In the genomic region with DNA sequence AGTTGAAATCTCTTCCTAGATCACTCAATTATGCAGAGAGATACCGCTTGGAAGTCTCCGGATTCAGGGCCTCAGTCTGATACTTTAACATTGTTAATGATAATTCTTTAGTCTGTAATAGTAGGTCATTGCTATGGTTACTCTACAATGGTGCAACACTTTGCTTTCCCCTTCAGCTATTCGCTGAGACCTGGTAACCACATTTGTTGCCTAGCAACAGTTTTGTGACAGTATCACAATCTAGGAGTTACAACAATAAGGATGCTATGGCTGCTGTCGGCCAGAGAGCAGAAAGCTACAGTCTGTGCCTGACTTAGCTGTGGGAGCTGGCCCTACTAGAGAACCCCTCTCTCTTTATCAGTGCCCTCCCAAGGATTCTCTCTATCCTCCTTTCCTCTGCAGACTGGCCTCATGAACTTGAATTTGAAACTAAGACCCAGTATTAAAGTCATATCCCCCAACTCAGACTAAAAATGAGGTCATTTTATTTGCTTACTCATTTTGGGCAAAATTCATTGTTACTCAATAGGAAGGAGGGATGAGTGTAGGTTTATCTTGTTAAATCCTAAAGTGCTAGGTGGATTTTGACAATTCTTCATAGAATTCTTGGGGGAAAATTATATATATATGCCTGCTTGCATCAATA, we compare ENCODE assay signal across 8 cellular contexts. TPM values are rescaled to one million over a fixed set of nuclear protein-coding genes. Genes with fewer than 3 reads are reported as not detected.
DNase-seq lines count a peak whose midpoint lies in the region; ATAC-seq and TF ChIP-seq lines count a peak whose summit lies in the region.

No MANE protein-coding gene starts in this region.

- no peaks in the 10 kb centered on the region for H3K9me3 ChIP-seq in GM23248 (ENCODE audit: low read depth)

- H3K9me2 ChIP-seq in GM23248 (ENCODE audit: insufficient read depth) = no peaks in the 10 kb centered on the region

- H3K4me2 ChIP-seq in GM23248 (ENCODE audit: unreplicated experiment) = no peak overlapping the region
- no peak overlapping the region for H3K4me2 ChIP-seq in mesendoderm (ENCODE audit: low read length)

- H3K27ac ChIP-seq in GM23248 (peak overlapping the region; percentile 51), mesendoderm (ENCODE audit: low read depth, low read length) (no peak overlapping the region)

- no peak overlapping the region for H3K18ac ChIP-seq in mesendoderm (ENCODE audit: low read length)

- H3K27me3 ChIP-seq in GM23248 (replicated peaks; ENCODE audit: insufficient read depth) (no peaks in the 10 kb centered on the region), mesendoderm (ENCODE audit: insufficient read depth, low read length, poor library complexity) (peaks cover 2% of the 10 kb centered on the region)

- no peak overlapping the region for H2AK5ac ChIP-seq in mesendoderm (ENCODE audit: low read length)

- no peak overlapping the region for H4K8ac ChIP-seq in mesendoderm (ENCODE audit: low read depth, low read length)

- H3K79me1 ChIP-seq in mesendoderm (ENCODE audit: low read length) = no peaks in the 10 kb centered on the region

- H3K79me2 ChIP-seq in GM23248 (ENCODE audit: insufficient read depth) (no peaks in the 10 kb centered on the region), mesendoderm (ENCODE audit: control insufficient read depth, insufficient read depth, low read length) (no peaks in the 10 kb centered on the region)

- no peak overlapping the region for H4K5ac ChIP-seq in mesendoderm (ENCODE audit: low read length)

- H3K4me1 ChIP-seq in GM23248 (ENCODE audit: insufficient read depth) (peaks cover 5% of the 10 kb centered on the region; the same call in 1 of the 2 replicates), mesendoderm (ENCODE audit: control insufficient read depth, low read depth, low read length) (no peaks in the 10 kb centered on the region)

- no peak overlapping the region for H3K4me3 ChIP-seq in AG09309 (ENCODE audit: control insufficient read depth, low read depth, low read length)
- H3K4me3 ChIP-seq in GM23248 = no peak overlapping the region
- no peak overlapping the region for H3K4me3 ChIP-seq in cardiac fibroblast (replicated peaks in 1 of 2; ENCODE audit: low read depth in 2 of 2, low read length in 2 of 2)
- no peak overlapping the region for H3K4me3 ChIP-seq in mesendoderm (ENCODE audit: low read length)

- no peak overlapping the region for H3K56ac ChIP-seq in mesendoderm (ENCODE audit: low read length)

- no peak overlapping the region for H2BK15ac ChIP-seq in mesendoderm (replicated peaks; ENCODE audit: low read depth)

- no peak overlapping the region for H2BK5ac ChIP-seq in mesendoderm (ENCODE audit: low read length)

- H3K23ac ChIP-seq in mesendoderm (ENCODE audit: low read length) = no peak overlapping the region

- TF ChIP-seq CTCF in AG09309 (IDR thresholded peaks at IDR 0.05; ENCODE audit: control insufficient read depth, insufficient read depth, low read depth, low read length, missing control alignments) = no peak
- TF ChIP-seq CTCF in cardiac fibroblast (IDR thresholded peaks at IDR 0.05; ENCODE audit: low read depth, low read length) = no peak
- TF ChIP-seq CTCF in GM13976 (IDR thresholded peaks at IDR 0.05; ENCODE audit: borderline replicate concordance, control extremely low read depth, extremely low read depth, insufficient read depth, missing control alignments) = no peak

- H3F3A ChIP-seq in GM23248 (ENCODE audit: insufficient read depth) = peaks cover 18% of the 10 kb centered on the region

- WGBS in GM23248 (ENCODE audit: low coverage in 1 of 2, low lambda C conversion rate in 2 of 2, missing lambda C conversion rate in 2 of 2), 2 experiments = 66 to 67% methylated on average over 4 of the region's 4 CpGs
- no CpG with 5 or more reads among the region's 4 CpGs for WGBS in mesendoderm (ENCODE audit: extremely low coverage, insufficient coverage, low lambda C conversion rate)

- DNase-seq in AG09309 (ENCODE audit: low read depth) = peak; percentile 53
- DNase-seq in GM23248 = peak; percentile 85
- DNase-seq in NCI-H748 (lab: John Stamatoyannopoulos, UW; ENCODE audit: unreplicated experiment) = peak; percentile 99
- peak; percentile 72 to 84 for DNase-seq in cardiac fibroblast (ENCODE audit: low read depth in 2 of 2)
- peak; percentile 92 for DNase-seq in mesendoderm
- no peak for DNase-seq in amniotic stem cell (lab: John Stamatoyannopoulos, UW)
- DNase-seq in GM13976 (ENCODE audit: low spot score) = no peak

- ATAC-seq in HG03196 (IDR thresholded peaks at IDR 0.05; ENCODE audit: unreplicated experiment) = no peak

- H2AFZ ChIP-seq in GM23248 = no peak overlapping the region

- no peaks in the 10 kb centered on the region for H3K36me3 ChIP-seq in GM23248 (ENCODE audit: low read depth)
- no peaks in the 10 kb centered on the region for H3K36me3 ChIP-seq in mesendoderm (ENCODE audit: control insufficient read depth, insufficient read depth, low read length)

- in situ Hi-C loops in GM23248 (cut with MboI) (no loop called here), GM13976 (cut with MboI; ENCODE audit: low sequenced_read_pairs, unreplicated experiment) (no loop called here)

- no peak overlapping the region for H3K9ac ChIP-seq in GM23248
- no peak overlapping the region for H3K9ac ChIP-seq in mesendoderm (ENCODE audit: low read length)

- no peaks in the 10 kb centered on the region for H4K20me1 ChIP-seq in GM23248 (ENCODE audit: insufficient read depth)

- no peak overlapping the region for H2BK120ac ChIP-seq in mesendoderm (ENCODE audit: low read depth, low read length)

- H3K4ac ChIP-seq in mesendoderm (ENCODE audit: low read depth, low read length) = no peak overlapping the region

RNA-seq across cellular contexts. Expression of gene NR2F1, which starts 39.3 kb away (rescaled TPM):
- total RNA-seq in GM23248 (2014; rRNA removed; shearing (Covaris generic)) = 14.3 and 17.1 TPM in 2 replicates
- 4.5 and 5.6 TPM in 2 replicates for polyA plus RNA-seq in GM23248 (2016; fragmentation: Nextera tagmentation; extraction: Ambion mirVana)
- not detected for polyA plus RNA-seq in mesendoderm (2013, experiment 1 of 2)
- not detected for polyA plus RNA-seq in mesendoderm (2013, experiment 2 of 2)

RNA-seq across cellular contexts. Expression of gene NR2F1-AS1, which starts 41.3 kb away (rescaled TPM):
- 8.3 and 13.4 TPM in 2 replicates for total RNA-seq in GM23248 (2014; rRNA removed; shearing (Covaris generic))
- polyA plus RNA-seq in GM23248 (2016; fragmentation: Nextera tagmentation; extraction: Ambion mirVana) = 33.7 and 36.0 TPM in 2 replicates
- 0.53 TPM for polyA plus RNA-seq in mesendoderm (2013, experiment 1 of 2)
- polyA plus RNA-seq in mesendoderm (2013, experiment 2 of 2) = 0.66 TPM

Comparison
In these comparisons a context has a peak if more than half of its experiments do, and no peak if none do; other contexts are left out.
1. DNase-seq: peak in AG09309 (single experiment), GM23248 (single experiment), NCI-H748 (single experiment), cardiac fibroblast (2 of 2) and mesendoderm (single experiment); none in amniotic stem cell (single experiment) and GM13976 (single experiment).